ENCODE assay signal across 8 cellular contexts in the genomic region with DNA sequence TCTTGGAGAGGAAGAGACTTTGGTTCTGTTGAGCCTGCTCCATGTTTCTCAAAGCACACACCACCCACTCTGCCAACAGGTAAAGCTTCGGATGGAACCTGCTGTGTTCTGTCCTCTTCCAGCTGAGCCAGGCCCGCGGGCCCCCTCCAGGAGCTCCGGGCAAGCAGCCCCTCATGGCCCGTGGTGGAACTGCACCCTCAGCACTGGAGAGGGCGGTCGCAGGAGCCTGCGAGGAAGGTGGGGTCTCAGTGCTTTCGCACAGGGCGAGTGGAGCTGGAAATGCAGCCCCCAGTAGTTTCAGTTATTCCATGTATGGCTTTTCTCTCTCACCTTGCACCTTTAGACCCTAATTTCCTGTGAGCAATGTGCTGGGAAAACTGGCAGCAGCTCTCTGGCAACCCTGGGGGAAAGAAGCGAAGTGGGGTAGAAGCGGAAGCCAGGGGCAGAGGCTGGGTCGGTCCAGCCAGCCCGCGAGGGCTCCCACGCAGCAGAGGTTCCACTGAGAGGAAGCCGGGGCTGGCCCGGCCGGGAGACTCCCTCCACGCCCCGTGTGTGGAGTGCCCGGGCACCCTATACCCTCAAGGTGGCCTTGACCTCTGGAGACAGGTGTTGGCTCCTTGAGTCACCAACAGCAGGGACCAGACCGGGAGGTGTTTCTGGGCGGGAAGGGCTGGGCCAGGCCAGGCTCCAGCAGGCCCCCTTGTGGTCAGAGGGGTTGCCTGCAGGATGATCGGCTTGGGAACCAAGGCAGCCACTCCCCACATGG.
DNase-seq lines count a peak whose midpoint lies in the region; ATAC-seq and TF ChIP-seq lines count a peak whose summit lies in the region.

No MANE protein-coding gene starts in this region.

- TF ChIP-seq EP300 in sigmoid colon (IDR thresholded peaks at IDR 0.05): no peak

- H3K9ac ChIP-seq in HCT116 (ENCODE audit: low read length) (no peak overlapping the region), mammary epithelial cell (ENCODE audit: insufficient read depth, low read length) (no peak overlapping the region), liver (ENCODE audit: low read depth in 1 of 2, low read length in 2 of 2) (no peak overlapping the region)

- H2AFZ ChIP-seq in HCT116 (ENCODE audit: low read depth, low read length, poor library complexity, severe bottlenecking) (peak overlapping the region; percentile 75), mammary epithelial cell (ENCODE audit: low read depth, low read length) (peak overlapping the region; percentile 18)

- no peak overlapping the region for H3K4me2 ChIP-seq in HCT116 (ENCODE audit: low read length)
- no peak overlapping the region for H3K4me2 ChIP-seq in mammary epithelial cell (ENCODE audit: insufficient read depth, low read depth, low read length)

- in situ Hi-C loops in mammary epithelial cell (cut with MboI; ENCODE audit: low sequenced_read_pairs in 2 of 2): loop anchor here in 1 of 2 donors (5.0 kb wide), 1 partner anchor 318 kb away; a partner anchor contains a TSS

- TF ChIP-seq RAD21 in HCT116 (IDR thresholded peaks at IDR 0.05; ENCODE audit: low read depth) (peak; percentile 78), liver (IDR thresholded peaks at IDR 0.05) (peak; percentile 64 to 80)

- H3K36me3 ChIP-seq in HCT116 (ENCODE audit: control insufficient read depth in 1 of 2, insufficient read depth in 2 of 2, low read length in 2 of 2) (no peaks in the 10 kb centered on the region), MG63 (no peaks in the 10 kb centered on the region), mammary epithelial cell (ENCODE audit: insufficient read depth, low read length) (no peaks in the 10 kb centered on the region), liver (ENCODE audit: control insufficient read depth in 4 of 4, insufficient read depth in 3 of 4, low read depth in 1 of 4, low read length in 3 of 4) (no peaks in the 10 kb centered on the region), sigmoid colon (no peaks in the 10 kb centered on the region)

- POLR2A ChIA-PET in HCT116 (lab: Charles Lee): no interaction called here

- H4K20me1 ChIP-seq in HCT116 (ENCODE audit: insufficient read depth) (no peaks in the 10 kb centered on the region), mammary epithelial cell (ENCODE audit: insufficient read depth, low read length) (no peaks in the 10 kb centered on the region)

- H3K4me3 ChIP-seq in HCT116 (replicated peaks in 1 of 2; ENCODE audit: low read depth in 1 of 2, low read length in 2 of 2) (no peak overlapping the region), MG63 (no peak overlapping the region), WI38 (ENCODE audit: low read depth, low read length) (no peak overlapping the region), mammary epithelial cell (replicated peaks in 1 of 3; ENCODE audit: insufficient read depth in 1 of 3, low read depth in 2 of 3, low read length in 3 of 3) (no peak overlapping the region), liver (ENCODE audit: low read depth in 1 of 3, low read length in 3 of 3) (peak overlapping the region in 1 of 3 donors; percentile 36), sigmoid colon (peak overlapping the region in 2 of 4 donors; percentile 23 to 28)

- TF ChIP-seq CTCF in GM12874 (IDR thresholded peaks at IDR 0.05; ENCODE audit: insufficient read depth, low read depth, low read length) (peak; percentile 78), HCT116 (IDR thresholded peaks at IDR 0.05 in 2 of 3, conservative IDR thresholded peaks at IDR 0.05 in 1 of 3; ENCODE audit: borderline replicate concordance in 1 of 3, insufficient read depth in 1 of 3, low read depth in 2 of 3, low read length in 2 of 3) (peak; percentile 69 to 80 (median 79)), WI38 (IDR thresholded peaks at IDR 0.05; ENCODE audit: low read depth, low read length) (peak; percentile 68), mammary epithelial cell (conservative IDR thresholded peaks at IDR 0.05 in 1 of 2, IDR thresholded peaks at IDR 0.05 in 1 of 2; ENCODE audit: extremely low read depth in 1 of 2, insufficient read depth in 1 of 2, low read depth in 1 of 2, low read length in 2 of 2) (peak; percentile 55 to 82), liver (IDR thresholded peaks at IDR 0.05; ENCODE audit: low read depth, low read length, missing input control) (peak; percentile 62), sigmoid colon (IDR thresholded peaks at IDR 0.05) (peak in 2 of 4 experiments; percentile 15 to 33)

- dilution Hi-C loops in mammary epithelial cell (cut with HindIII; ENCODE audit: low sequenced_read_pairs): no loop called here

- H3K9me3 ChIP-seq in HCT116 (ENCODE audit: control insufficient read depth in 1 of 2, insufficient read depth in 1 of 2, low read depth in 1 of 2, low read length in 2 of 2) (no peaks in the 10 kb centered on the region), MG63 (no peaks in the 10 kb centered on the region), mammary epithelial cell (replicated peaks; ENCODE audit: insufficient read depth, low read length) (no peaks in the 10 kb centered on the region), liver (ENCODE audit: control insufficient read depth in 4 of 4, low read length in 3 of 4) (no peaks in the 10 kb centered on the region), sigmoid colon (no peaks in the 10 kb centered on the region)

- WGBS in mammary epithelial cell (ENCODE audit: low coverage, missing lambda C conversion rate): 25% methylated on average over 13 of the region's 25 CpGs
- 6% methylated on average over 25 of the region's 25 CpGs for WGBS in liver
- 5 to 10% methylated on average over 25 of the region's 25 CpGs for WGBS in sigmoid colon, 2 donors

- CTCF ChIA-PET in HCT116 (lab: Charles Lee): interaction anchor here (1.1 to 1.7 kb wide), 5 partner anchors 10 to 364 kb away, joined by 3 to 6 read pairs (median 5); no protein-coding TSS in a partner anchor
- CTCF ChIA-PET in mammary epithelial cell (lab: Charles Lee; ENCODE audit: low non-redundant PET): no interaction called here

- H3K27ac ChIP-seq in HCT116 (ENCODE audit: low read depth, low read length) (no peak overlapping the region), mammary epithelial cell (ENCODE audit: insufficient read depth, low read depth, low read length) (no peak overlapping the region), liver (ENCODE audit: low read depth in 1 of 2, low read length in 2 of 2) (no peak overlapping the region), sigmoid colon (no peak overlapping the region)

- peak; percentile 90 for ATAC-seq in HCT116

- no peak for TF ChIP-seq POLR2A in HCT116 (IDR thresholded peaks at IDR 0.05; ENCODE audit: borderline replicate concordance, extremely low read depth, insufficient read depth, insufficient read length)
- no peak for TF ChIP-seq POLR2A in sigmoid colon (IDR thresholded peaks at IDR 0.05)

- BruUV-seq in HCT116 (replicated peaks; lab: Mats Ljungman, UMichigan) (no TSS peak), mammary epithelial cell (replicated peaks; lab: Mats Ljungman, UMichigan) (no TSS peak)

- no peaks in the 10 kb centered on the region for H3K9me2 ChIP-seq in HCT116 (ENCODE audit: insufficient read depth)

- H3K4me1 ChIP-seq in HCT116 (ENCODE audit: control insufficient read depth in 1 of 2, insufficient read depth in 2 of 2, low read length in 2 of 2) (peaks cover 0 to 5% of the 10 kb centered on the region in 2 experiments; a peak in 1 of 4 replicates), mammary epithelial cell (ENCODE audit: insufficient read depth, low read length) (no peaks in the 10 kb centered on the region), liver (ENCODE audit: control insufficient read depth in 4 of 4, insufficient read depth in 4 of 4, low read length in 3 of 4) (peaks cover 0 to 10% (median 3%) of the 10 kb centered on the region in 4 donors), sigmoid colon (peaks cover 0 to 6% (median 2%) of the 10 kb centered on the region in 4 donors)

- peak; percentile 21 for DNase-seq in HCT116 (ENCODE audit: low read depth, low spot score)
- peak; percentile 36 for DNase-seq in MG63
- DNase-seq in mammary epithelial cell: peak; percentile 37
- peak; percentile 52 to 59 (median 55) for DNase-seq in stimulated activated CD4-positive, alpha-beta T cell treated with anti-CD3 and anti-CD28 coated beads, TNF-alpha, amount 100 ng/mL, for 48 hours (ENCODE audit: low read depth in 3 of 3)
- DNase-seq in sigmoid colon: no peak

- H3K79me2 ChIP-seq in HCT116 (ENCODE audit: insufficient read depth, low read length): no peaks in the 10 kb centered on the region
- H3K79me2 ChIP-seq in mammary epithelial cell (ENCODE audit: insufficient read depth, low read length): no peaks in the 10 kb centered on the region

- H3K27me3 ChIP-seq in HCT116 (ENCODE audit: insufficient read depth, low read length) (no peaks in the 10 kb centered on the region), MG63 (no peaks in the 10 kb centered on the region), mammary epithelial cell (ENCODE audit: insufficient read depth, low read length) (peaks cover 2% of the 10 kb centered on the region), liver (ENCODE audit: control insufficient read depth in 4 of 4, insufficient read depth in 4 of 4, low read length in 3 of 4) (peaks cover 0 to 3% (median 0%) of the 10 kb centered on the region in 4 donors), sigmoid colon (peaks cover 0 to 15% (median 0%) of the 10 kb centered on the region in 3 donors)

- intact Hi-C loops in HCT116 (cut with micrococcal nuclease) (loop anchor here (1.0 to 5.0 kb wide), 3 partner anchors 319 to 579 kb away; no protein-coding TSS in a partner anchor), mammary epithelial cell (cut with micrococcal nuclease) (loop anchor here (1.0 to 2.0 kb wide), 5 partner anchors 53 to 331 kb away; no protein-coding TSS in a partner anchor), sigmoid colon (cut with DNase I) (no loop called here)

- RAD21 ChIA-PET in HCT116 (lab: Charles Lee; ENCODE audit: low non-redundant PET in 1 of 2, low total read pairs in 2 of 2, uncharacterized antibody in 2 of 2, unreplicated experiment in 2 of 2): no interaction called here

TF ChIP-seq in HCT116, 20 proteins besides CTCF, POLR2A, EP300 and RAD21 (continues in another document):
- TF ChIP-seq SRF (IDR thresholded peaks at IDR 0.05; ENCODE audit: low read depth): no peak
- TF ChIP-seq, protein P1, sequence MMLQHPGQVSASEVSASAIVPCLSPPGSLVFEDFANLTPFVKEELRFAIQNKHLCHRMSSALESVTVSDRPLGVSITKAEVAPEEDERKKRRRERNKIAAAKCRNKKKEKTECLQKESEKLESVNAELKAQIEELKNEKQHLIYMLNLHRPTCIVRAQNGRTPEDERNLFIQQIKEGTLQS (IDR thresholded peaks at IDR 0.05): no peak

TF ChIP-seq in liver, 16 proteins besides CTCF, POLR2A, EP300 and RAD21 (continues in another document):
- no peak for TF ChIP-seq EGR1 (IDR thresholded peaks at IDR 0.05; ENCODE audit: low read depth in 2 of 2)
- no peak for TF ChIP-seq YY1 (IDR thresholded peaks at IDR 0.05)
- TF ChIP-seq, protein P1 (IDR thresholded peaks at IDR 0.05): no peak
- TF ChIP-seq GABPA (IDR thresholded peaks at IDR 0.05 in 1 of 2, conservative IDR thresholded peaks at IDR 0.05 in 1 of 2): no peak
- no peak for TF ChIP-seq FOXA1 (IDR thresholded peaks at IDR 0.05)
- no peak for TF ChIP-seq HNF4A (conservative IDR thresholded peaks at IDR 0.05)
